ENCODE assay signal across 1 cellular context in the genomic region with DNA sequence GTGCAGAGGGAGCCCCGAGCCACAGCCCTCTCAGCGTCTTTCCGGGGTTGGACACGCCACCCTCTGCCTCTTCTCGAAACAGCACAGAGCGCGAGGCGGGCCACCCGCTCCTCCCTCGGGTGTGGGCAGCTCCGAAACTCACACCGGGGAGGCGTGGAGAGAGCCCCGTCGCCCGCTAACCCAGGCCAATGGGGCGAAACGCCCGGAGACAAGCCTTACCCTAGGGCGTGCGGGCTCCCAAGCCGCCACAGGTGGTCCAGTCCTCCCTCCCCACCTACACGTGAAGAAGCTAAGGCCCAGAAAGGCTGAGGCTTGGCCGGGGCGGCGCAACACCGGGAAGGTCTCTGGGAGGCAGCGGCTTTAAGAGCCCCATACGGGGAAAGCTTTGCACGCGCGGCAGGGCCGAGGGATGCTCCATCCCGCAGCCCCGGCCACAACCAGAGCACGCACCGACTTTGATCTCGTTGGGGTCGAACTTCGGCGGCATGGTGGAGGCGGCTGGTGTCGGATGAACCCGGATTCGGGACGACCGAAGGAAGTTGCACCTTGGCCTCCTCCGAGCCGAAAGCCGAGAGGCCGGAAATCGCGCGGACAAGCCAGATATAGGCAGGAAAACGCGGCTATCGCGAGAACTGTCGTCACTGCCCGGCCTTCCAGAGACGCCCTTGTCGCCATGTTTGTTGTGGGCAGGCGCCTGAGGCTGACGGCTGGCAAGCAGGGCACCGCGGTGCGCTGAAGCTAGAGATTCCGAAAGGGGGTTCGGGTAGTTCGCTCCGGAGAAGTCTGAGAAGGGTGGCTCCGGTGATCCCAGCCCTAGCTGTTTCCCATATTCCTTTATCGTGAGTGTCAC.
TF ChIP-seq lines count a peak whose summit lies in the region.

Gene LRSAM1 (plus strand): TSS at position 680 of the 850 bp plus-strand sequence. CDS start 3,018 bp downstream, outside the sequence.
Gene RPL12 (minus strand): TSS at position 576 of the 850 bp plus-strand sequence. CDS start 89 bp downstream, at position 487.

TF ChIP-seq in GM12878, 131 proteins besides CTCF, POLR2A, EP300 and RAD21 (continued from another document and continues in another):
- TF ChIP-seq, protein P1, sequence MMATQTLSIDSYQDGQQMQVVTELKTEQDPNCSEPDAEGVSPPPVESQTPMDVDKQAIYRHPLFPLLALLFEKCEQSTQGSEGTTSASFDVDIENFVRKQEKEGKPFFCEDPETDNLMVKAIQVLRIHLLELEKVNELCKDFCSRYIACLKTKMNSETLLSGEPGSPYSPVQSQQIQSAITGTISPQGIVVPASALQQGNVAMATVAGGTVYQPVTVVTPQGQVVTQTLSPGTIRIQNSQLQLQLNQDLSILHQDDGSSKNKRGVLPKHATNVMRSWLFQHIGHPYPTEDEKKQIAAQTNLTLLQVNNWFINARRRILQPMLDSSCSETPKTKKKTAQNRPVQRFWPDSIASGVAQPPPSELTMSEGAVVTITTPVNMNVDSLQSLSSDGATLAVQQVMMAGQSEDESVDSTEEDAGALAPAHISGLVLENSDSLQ (IDR thresholded peaks at IDR 0.05): peak; percentile 69; the same call in 1 of the 2 replicates
- TF ChIP-seq CEBPB (IDR thresholded peaks at IDR 0.05; ENCODE audit: borderline replicate concordance in 1 of 2, low read depth in 2 of 2, low read length in 2 of 2) (no peak), ZBTB40 (IDR thresholded peaks at IDR 0.05; ENCODE audit: borderline replicate concordance) (peak; percentile 80; the same call in 1 of the 2 replicates), ELK1 (IDR thresholded peaks at IDR 0.05; ENCODE audit: low read depth, low read length) (peak; percentile 65; the same call in 1 of the 2 replicates), HDGF (IDR thresholded peaks at IDR 0.05) (peak; percentile 93; the same call in 1 of the 2 replicates), WRNIP1 (IDR thresholded peaks at IDR 0.05; ENCODE audit: borderline replicate concordance, low read depth, low read length) (peak; percentile 92; the same call in 1 of the 2 replicates), SRF (IDR thresholded peaks at IDR 0.05; ENCODE audit: low read depth in 2 of 2, low read length in 2 of 2) (peak; percentile 33 to 80; a peak in 2 of 4 replicates), RFX5 (IDR thresholded peaks at IDR 0.05; ENCODE audit: low read depth, low read length) (no peak), BACH1 (IDR thresholded peaks at IDR 0.05; ENCODE audit: borderline replicate concordance) (peak; percentile 92; the same call in 1 of the 2 replicates), MYC (IDR thresholded peaks at IDR 0.05; ENCODE audit: insufficient read depth, insufficient read length, insufficient replicate concordance, low read length, severe bottlenecking) (peak; percentile 85), SUPT20H (IDR thresholded peaks at IDR 0.05; ENCODE audit: borderline replicate concordance, control insufficient read depth, low read depth, low read length) (no peak), BCL3 (IDR thresholded peaks at IDR 0.05; ENCODE audit: borderline replicate concordance, insufficient read depth, low read depth, low read length, poor library complexity, severe bottlenecking) (no peak), PAX5 (IDR thresholded peaks at IDR 0.05; ENCODE audit: borderline replicate concordance, low read depth, low read length) (peak; percentile 50; the same call in 1 of the 2 replicates), NFXL1 (IDR thresholded peaks at IDR 0.05; ENCODE audit: borderline replicate concordance) (no peak), ZBTB33 (IDR thresholded peaks at IDR 0.05) (0 out of 2 replicates have a peak, but pooled peaks have one; percentile 55), TAF1 (IDR thresholded peaks at IDR 0.05; ENCODE audit: borderline replicate concordance, low read depth, low read length) (peak; percentile 100), SP1 (IDR thresholded peaks at IDR 0.05; ENCODE audit: low read depth, low read length) (peak; percentile 87), JUND (IDR thresholded peaks at IDR 0.05; ENCODE audit: low read depth, low read length) (no peak), CBX3 (IDR thresholded peaks at IDR 0.05; ENCODE audit: borderline replicate concordance, low read depth) (no peak), CBX5 (IDR thresholded peaks at IDR 0.05; ENCODE audit: low read depth) (no peak), E2F8 (IDR thresholded peaks at IDR 0.05; ENCODE audit: low read depth, partially characterized antibody) (peak; percentile 60), YBX1 (IDR thresholded peaks at IDR 0.05) (no peak), JUNB (IDR thresholded peaks at IDR 0.05) (no peak; the same call in 1 of the 2 replicates), NR2C2 (IDR thresholded peaks at IDR 0.05; ENCODE audit: borderline replicate concordance, control insufficient read depth, insufficient read length, low read depth) (no peak), IKZF2 (IDR thresholded peaks at IDR 0.05) (peak; percentile 57 to 79; a peak in 3 of 4 replicates)
- TF ChIP-seq, protein P2, sequence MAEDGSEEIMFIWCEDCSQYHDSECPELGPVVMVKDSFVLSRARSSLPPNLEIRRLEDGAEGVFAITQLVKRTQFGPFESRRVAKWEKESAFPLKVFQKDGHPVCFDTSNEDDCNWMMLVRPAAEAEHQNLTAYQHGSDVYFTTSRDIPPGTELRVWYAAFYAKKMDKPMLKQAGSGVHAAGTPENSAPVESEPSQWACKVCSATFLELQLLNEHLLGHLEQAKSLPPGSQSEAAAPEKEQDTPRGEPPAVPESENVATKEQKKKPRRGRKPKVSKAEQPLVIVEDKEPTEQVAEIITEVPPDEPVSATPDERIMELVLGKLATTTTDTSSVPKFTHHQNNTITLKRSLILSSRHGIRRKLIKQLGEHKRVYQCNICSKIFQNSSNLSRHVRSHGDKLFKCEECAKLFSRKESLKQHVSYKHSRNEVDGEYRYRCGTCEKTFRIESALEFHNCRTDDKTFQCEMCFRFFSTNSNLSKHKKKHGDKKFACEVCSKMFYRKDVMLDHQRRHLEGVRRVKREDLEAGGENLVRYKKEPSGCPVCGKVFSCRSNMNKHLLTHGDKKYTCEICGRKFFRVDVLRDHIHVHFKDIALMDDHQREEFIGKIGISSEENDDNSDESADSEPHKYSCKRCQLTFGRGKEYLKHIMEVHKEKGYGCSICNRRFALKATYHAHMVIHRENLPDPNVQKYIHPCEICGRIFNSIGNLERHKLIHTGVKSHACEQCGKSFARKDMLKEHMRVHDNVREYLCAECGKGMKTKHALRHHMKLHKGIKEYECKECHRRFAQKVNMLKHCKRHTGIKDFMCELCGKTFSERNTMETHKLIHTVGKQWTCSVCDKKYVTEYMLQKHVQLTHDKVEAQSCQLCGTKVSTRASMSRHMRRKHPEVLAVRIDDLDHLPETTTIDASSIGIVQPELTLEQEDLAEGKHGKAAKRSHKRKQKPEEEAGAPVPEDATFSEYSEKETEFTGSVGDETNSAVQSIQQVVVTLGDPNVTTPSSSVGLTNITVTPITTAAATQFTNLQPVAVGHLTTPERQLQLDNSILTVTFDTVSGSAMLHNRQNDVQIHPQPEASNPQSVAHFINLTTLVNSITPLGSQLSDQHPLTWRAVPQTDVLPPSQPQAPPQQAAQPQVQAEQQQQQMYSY (CRISPR knock-in tag; IDR thresholded peaks at IDR 0.05): peak; percentile 55; the same call in 1 of the 2 replicates
- TF ChIP-seq, protein P3, sequence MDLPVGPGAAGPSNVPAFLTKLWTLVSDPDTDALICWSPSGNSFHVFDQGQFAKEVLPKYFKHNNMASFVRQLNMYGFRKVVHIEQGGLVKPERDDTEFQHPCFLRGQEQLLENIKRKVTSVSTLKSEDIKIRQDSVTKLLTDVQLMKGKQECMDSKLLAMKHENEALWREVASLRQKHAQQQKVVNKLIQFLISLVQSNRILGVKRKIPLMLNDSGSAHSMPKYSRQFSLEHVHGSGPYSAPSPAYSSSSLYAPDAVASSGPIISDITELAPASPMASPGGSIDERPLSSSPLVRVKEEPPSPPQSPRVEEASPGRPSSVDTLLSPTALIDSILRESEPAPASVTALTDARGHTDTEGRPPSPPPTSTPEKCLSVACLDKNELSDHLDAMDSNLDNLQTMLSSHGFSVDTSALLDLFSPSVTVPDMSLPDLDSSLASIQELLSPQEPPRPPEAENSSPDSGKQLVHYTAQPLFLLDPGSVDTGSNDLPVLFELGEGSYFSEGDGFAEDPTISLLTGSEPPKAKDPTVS (IDR thresholded peaks at IDR 0.05; ENCODE audit: low read depth, low read length): no peak
